15 cellular contexts compared by ENCODE assay signal in the genomic region with DNA sequence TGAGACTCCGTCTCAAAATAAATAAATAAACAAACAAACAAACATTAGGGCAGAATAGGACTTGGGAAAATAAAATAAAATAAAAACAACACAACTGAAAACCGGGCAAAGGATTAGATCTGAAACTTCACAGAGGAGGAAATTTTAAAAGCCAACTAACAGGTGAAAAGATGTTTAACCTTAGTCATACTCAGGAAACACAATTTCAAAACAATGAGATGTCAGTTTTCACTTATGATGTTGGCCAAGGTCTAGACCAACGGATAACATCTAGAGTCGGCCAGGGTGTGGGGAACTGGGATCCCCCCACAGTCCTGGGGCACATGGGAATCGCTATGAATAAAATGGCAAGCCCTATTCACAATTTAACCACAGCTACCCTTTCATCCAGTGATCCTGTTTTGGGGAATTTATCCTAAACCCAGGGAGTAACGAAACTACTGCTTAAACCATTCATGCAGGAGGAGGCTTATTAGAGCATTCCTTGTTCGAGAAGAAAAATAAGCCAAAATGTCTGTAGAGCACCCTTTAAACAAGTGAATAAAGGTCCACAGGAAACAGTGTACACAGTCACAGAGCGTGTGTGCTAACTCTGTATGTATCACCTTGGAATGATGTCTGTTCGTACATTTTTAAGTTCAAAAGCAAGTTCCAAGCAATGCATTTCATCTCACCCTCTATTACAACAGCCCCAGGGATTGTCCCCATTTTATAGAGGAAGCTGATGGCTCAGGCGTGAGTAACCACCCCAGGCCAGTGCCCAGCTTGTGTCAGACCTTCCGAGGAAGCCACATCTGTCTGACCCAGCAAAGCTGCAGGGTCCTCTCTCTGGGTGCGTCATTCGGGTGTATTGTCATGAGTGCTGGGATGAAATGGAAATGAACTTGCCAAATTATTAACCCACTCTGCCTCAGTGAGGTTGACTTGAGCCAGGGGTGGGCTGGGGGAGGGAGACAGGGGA. TPM values are rescaled to one million over a fixed set of nuclear protein-coding genes. Genes with fewer than 3 reads are reported as not detected.
DNase-seq lines count a peak whose midpoint lies in the region; ATAC-seq and TF ChIP-seq lines count a peak whose summit lies in the region.
"Had no signal": no experiment of that assay in that cellular context is flagged by ENCODE, and none has a peak within 500 bp of the region (broad histone marks: within the 10 kb centered on the region; RNA-seq: fewer than 3 reads in every experiment).

No MANE protein-coding gene starts in this region.

- H3K9me2 ChIP-seq in GM23338 (ENCODE audit: insufficient read depth), result no peaks in the 10 kb centered on the region

- H3K4me3 Mint-ChIP-seq in GM23338, result no peak overlapping the region
- H3K4me3 Mint-ChIP-seq: activated CD8-positive, alpha-beta memory T cell treated with anti-CD3 and anti-CD28 coated beads, Interleukin-2, amount 10 ng/mL, durations not matched to agents 7 days and 5 days; IgD-negative memory B cell had no signal

- peak; percentile 23 for TF ChIP-seq POLR2A in NB4 (IDR thresholded peaks at IDR 0.05; ENCODE audit: extremely low read depth, insufficient read length)

- H3K9me3 Mint-ChIP-seq in GM23338, result peaks cover 4% of the 10 kb centered on the region

- H3K4me3 ChIP-seq in NB4 (ENCODE audit: low read depth, low read length) (peak overlapping the region; percentile 55), lung (no peak overlapping the region), HAP-1 (no peak overlapping the region), GM23338 (no peak overlapping the region)
- H3K4me3 ChIP-seq: esophagus squamous epithelium had no signal

- peaks cover 15% of the 10 kb centered on the region for H3K27me3 Mint-ChIP-seq in GM23338 (ENCODE audit: insufficient read depth, low read depth, poor library complexity)

- no peaks in the 10 kb centered on the region for H3K36me3 ChIP-seq in lung (ENCODE audit: control insufficient read depth in 2 of 2, insufficient read depth in 2 of 2, low read length in 2 of 2)
- no peaks in the 10 kb centered on the region for H3K36me3 ChIP-seq in HAP-1 (replicated peaks)
- H3K36me3 ChIP-seq in GM23338 (ENCODE audit: insufficient read depth), result no peaks in the 10 kb centered on the region
- H3K36me3 ChIP-seq: esophagus squamous epithelium had no signal

- no peaks in the 10 kb centered on the region for H3K79me2 ChIP-seq in GM23338 (replicated peaks; ENCODE audit: insufficient read depth)

- H3K4me1 ChIP-seq in lung (ENCODE audit: control insufficient read depth in 2 of 2, insufficient read depth in 2 of 2, low read length in 2 of 2), result no peaks in the 10 kb centered on the region
- H3K4me1 ChIP-seq in HAP-1, result no peaks in the 10 kb centered on the region
- H3K4me1 ChIP-seq in GM23338 (ENCODE audit: insufficient read depth), result no peaks in the 10 kb centered on the region

- no peaks in the 10 kb centered on the region for H3F3A ChIP-seq in GM23338 (replicated peaks; ENCODE audit: low read depth)

- in situ Hi-C loops in HAP-1 (cut with MboI; ENCODE audit: low sequenced_read_pairs), result no loop called here

- H3K4me2 ChIP-seq in GM23338, result no peak overlapping the region

- no peaks in the 10 kb centered on the region for H3K27me3 ChIP-seq in lung (ENCODE audit: control insufficient read depth, insufficient read depth)
- H3K27me3 ChIP-seq in HAP-1 (ENCODE audit: low read depth), result no peaks in the 10 kb centered on the region
- peaks cover 10% of the 10 kb centered on the region for H3K27me3 ChIP-seq in GM23338 (ENCODE audit: insufficient read depth)

- H4K20me1 ChIP-seq in GM23338 (replicated peaks; ENCODE audit: insufficient read depth), result no peaks in the 10 kb centered on the region; the same call in 1 of the 2 replicates

- DNase-seq in AG20443 (ENCODE audit: low spot score) (peak; percentile 70), NB4 (ENCODE audit: low read depth) (peak; percentile 93), dermis blood vessel endothelial cell (peak; percentile 78), lung (ENCODE audit: low spot score) (no peak), HAP-1 (ENCODE audit: low spot score in 2 of 2) (no peak), ureter (ENCODE audit: low spot score) (no peak), GM23338 (ENCODE audit: low spot score) (no peak)
- DNase-seq: activated CD8-positive, alpha-beta memory T cell treated with anti-CD3 and anti-CD28 coated beads, Interleukin-2, amount 10 ng/mL, durations not matched to agents 7 days and 5 days; anterior cingulate cortex; C1 segment of cervical spinal cord; esophagus squamous epithelium; NCI-H446 had no signal

- no peak for TF ChIP-seq CTCF in NB4 (IDR thresholded peaks at IDR 0.05; ENCODE audit: low read depth, low read length)
- no peak for TF ChIP-seq CTCF in lung (IDR thresholded peaks at IDR 0.05; ENCODE audit: control extremely low read depth, extremely low read depth)
- no peak for TF ChIP-seq CTCF in GM23338 (conservative IDR thresholded peaks at IDR 0.05; ENCODE audit: low read depth in 2 of 2)

- H2AFZ ChIP-seq in GM23338, result no peak overlapping the region

- H3K9me3 ChIP-seq in lung (ENCODE audit: control insufficient read depth in 2 of 2, insufficient read depth in 1 of 2, low read length in 1 of 2), result no peaks in the 10 kb centered on the region
- no peaks in the 10 kb centered on the region; the same call in 1 of the 2 replicates for H3K9me3 ChIP-seq in HAP-1
- H3K9me3 ChIP-seq: esophagus squamous epithelium had no signal

- H3K36me3 Mint-ChIP-seq in GM23338 (ENCODE audit: low read depth), result 0 out of 3 replicates have a peak, but pooled peaks cover 1% of the 10 kb centered on the region
- H3K36me3 Mint-ChIP-seq: IgD-negative memory B cell had no signal

- no peak overlapping the region for H3K27ac Mint-ChIP-seq in GM23338
- H3K27ac Mint-ChIP-seq: activated CD8-positive, alpha-beta memory T cell treated with anti-CD3 and anti-CD28 coated beads, Interleukin-2, amount 10 ng/mL, durations not matched to agents 7 days and 5 days; IgD-negative memory B cell had no signal

- peaks cover 10% of the 10 kb centered on the region for H3K4me1 Mint-ChIP-seq in GM23338

- 29 to 55% methylated on average over 13 of the region's 13 CpGs for WGBS in lung, 2 donors

- H3K27ac ChIP-seq in lung (ENCODE audit: low read depth in 1 of 2, low read length in 1 of 2), result no peak overlapping the region
- no peak overlapping the region for H3K27ac ChIP-seq in GM23338 (ENCODE audit: low read depth)
- H3K27ac ChIP-seq: esophagus squamous epithelium had no signal

- ATAC-seq in lung (ENCODE audit: insufficient read depth, low FRiP score), result peak; percentile 72
- ATAC-seq in GM21825 (IDR thresholded peaks at IDR 0.05; ENCODE audit: unreplicated experiment), result no peak
- no peak for ATAC-seq in GM23338
- ATAC-seq: activated CD8-positive, alpha-beta memory T cell treated with anti-CD3 and anti-CD28 coated beads, Interleukin-2, amount 10 ng/mL, durations not matched to agents 7 days and 5 days had no signal

RNA-seq across cellular contexts. Expression of gene ANPEP, which starts 6.3 kb away (rescaled TPM):
- total RNA-seq in dermis blood vessel endothelial cell, result 4.1 and 6.8 TPM in 2 replicates
- total RNA-seq in lung, result 100 to 1,000 TPM in 1 of 2 donors, 1 to 10 TPM in 1; 7.8 to 101 TPM
- polyA plus RNA-seq in lung, result 10 to 100 TPM; 41.3 to 65.4 TPM
- 18.8 TPM for total RNA-seq in ureter
- 0.58 and 0.80 TPM in 2 replicates for total RNA-seq in GM23338 (2014; rRNA removed; shearing (Covaris generic))
- polyA plus RNA-seq in GM23338 (2016; fragmentation: Nextera tagmentation; extraction: Ambion mirVana), result 0.87 and 1.8 TPM in 2 replicates

RNA-seq across cellular contexts. Expression of gene MESP2, which starts 44.8 kb away (rescaled TPM):
- total RNA-seq in dermis blood vessel endothelial cell, result 0.28 TPM in 1 of 2 replicates, not detected in the other
- total RNA-seq in lung, result under 1 TPM in 1 of 2 donors, not detected in 1; 0.55 TPM
- under 1 TPM; 0.17 to 0.71 TPM for polyA plus RNA-seq in lung
- not detected for total RNA-seq in ureter
- 0.16 and 1.3 TPM in 2 replicates for total RNA-seq in GM23338 (2014; rRNA removed; shearing (Covaris generic))
- polyA plus RNA-seq in GM23338 (2016; fragmentation: Nextera tagmentation; extraction: Ambion mirVana), result 0.24 and 0.68 TPM in 2 replicates
- total RNA-seq: activated CD8-positive, alpha-beta memory T cell treated with anti-CD3 and anti-CD28 coated beads, Interleukin-2, amount 10 ng/mL, durations not matched to agents 7 days and 5 days; skeletal muscle tissue had no signal
- polyA plus RNA-seq: IgD-negative memory B cell had no signal

Comparison
In these comparisons a context has a peak if more than half of its experiments do, and no peak if none do; other contexts are left out.
1. DNase-seq: peak in AG20443 (single experiment), NB4 (single experiment) and dermis blood vessel endothelial cell (single experiment); none in lung (single experiment), HAP-1 (0 of 2), ureter (single experiment) and GM23338 (single experiment).